In genomic region chr9:128505414-128505765, GRCh38 we compare ENCODE assay signal across 8 cellular contexts. TPM values are rescaled to one million over a fixed set of nuclear protein-coding genes. Genes with fewer than 3 reads are reported as not detected.
DNase-seq lines count a peak whose midpoint lies in the region; ATAC-seq and TF ChIP-seq lines count a peak whose summit lies in the region.

No MANE protein-coding gene starts in this region.

- H3K4me3 ChIP-seq in GM12864 (ENCODE audit: low read depth, low read length): peak overlapping the region; percentile 81
- H3K4me3 ChIP-seq in SJSA1: peak overlapping the region; percentile 64
- H3K4me3 ChIP-seq in fibroblast of pulmonary artery (replicated peaks; ENCODE audit: low read depth, low read length): peak overlapping the region; percentile 71
- peak overlapping the region; percentile 78 to 95 (median 88) for H3K4me3 ChIP-seq in gastrocnemius medialis

- no peak for TF ChIP-seq CTCF in GM12864 (IDR thresholded peaks at IDR 0.05; ENCODE audit: low read depth, low read length, missing control alignments)
- TF ChIP-seq CTCF in fibroblast of pulmonary artery (IDR thresholded peaks at IDR 0.05; ENCODE audit: low read length, missing control alignments): no peak
- TF ChIP-seq CTCF in gastrocnemius medialis (IDR thresholded peaks at IDR 0.05 in 4 of 5, conservative IDR thresholded peaks at IDR 0.05 in 1 of 5): no peak

- in situ Hi-C loops in gastrocnemius medialis (cut with MboI; ENCODE audit: low sequenced_read_pairs in 4 of 4): no loop called here

- peaks cover 27% of the 10 kb centered on the region for H3K4me1 ChIP-seq in SJSA1 (replicated peaks)
- peaks cover 15 to 18% of the 10 kb centered on the region in 2 donors for H3K4me1 ChIP-seq in gastrocnemius medialis

- peaks cover 39% of the 10 kb centered on the region for H3K36me3 ChIP-seq in SJSA1
- peaks cover 0 to 21% of the 10 kb centered on the region in 2 donors for H3K36me3 ChIP-seq in gastrocnemius medialis

- intact Hi-C loops in gastrocnemius medialis (cut with DNase I; ENCODE audit: low total_unique reads): no loop called here

- no peak for DNase-seq in GM12864 (ENCODE audit: low read depth)
- DNase-seq in SJSA1 (ENCODE audit: low read depth in 1 of 2, low spot score in 2 of 2): no peak
- DNase-seq in fibroblast of pulmonary artery (ENCODE audit: low read depth): peak; percentile 31
- no peak for DNase-seq in gastrocnemius medialis
- no peak for DNase-seq in C1 segment of cervical spinal cord (lab: John Stamatoyannopoulos, UW)
- no peak for DNase-seq in DMS79 treated with DMSO at 0.1 percent for 48 hours (lab: John Stamatoyannopoulos, UW)

- no peak overlapping the region for H3K27ac ChIP-seq in SJSA1
- peak overlapping the region in 3 of 4 donors; percentile 82 to 93 (median 82) for H3K27ac ChIP-seq in gastrocnemius medialis

- no peaks in the 10 kb centered on the region for H3K9me3 ChIP-seq in SJSA1 (replicated peaks)
- H3K9me3 ChIP-seq in gastrocnemius medialis: no peaks in the 10 kb centered on the region

- H3K27me3 ChIP-seq in SJSA1 (replicated peaks) (no peaks in the 10 kb centered on the region), gastrocnemius medialis (no peaks in the 10 kb centered on the region)

- peak in 1 of 2 donors; percentile 12 for ATAC-seq in gastrocnemius medialis
- ATAC-seq in HG02763 (IDR thresholded peaks at IDR 0.05; ENCODE audit: unreplicated experiment): no peak
- no peak for ATAC-seq in HG02885 (IDR thresholded peaks at IDR 0.05; ENCODE audit: poor library complexity, unreplicated experiment)

- TF ChIP-seq POLR2A in gastrocnemius medialis (IDR thresholded peaks at IDR 0.05): no peak

RNA-seq across cellular contexts. Expression of gene GLE1, which starts 0.9 kb away (rescaled TPM):
- total RNA-seq in SJSA1 (2014; rRNA removed; shearing (Covaris generic)): 31.3 and 49.3 TPM in 2 replicates
- 10 to 100 TPM; 31.4 to 56.7 (median 32.7) TPM for total RNA-seq in gastrocnemius medialis

RNA-seq across cellular contexts. Expression of gene SPTAN1, which starts 47.0 kb away (rescaled TPM):
- 165 and 181 TPM in 2 replicates for total RNA-seq in SJSA1 (2014; rRNA removed; shearing (Covaris generic))
- 10 to 100 TPM; 30.2 to 41.5 (median 33.0) TPM for total RNA-seq in gastrocnemius medialis

RNA-seq across cellular contexts. Expression of gene ODF2, which starts 49.6 kb away (rescaled TPM):
- 48.0 and 56.9 TPM in 2 replicates for total RNA-seq in SJSA1 (2014; rRNA removed; shearing (Covaris generic))
- total RNA-seq in gastrocnemius medialis: 10 to 100 TPM in 2 of 4 donors, 1 to 10 TPM in 2; 8.5 to 11.0 (median 9.9) TPM
